ENCODE assay signal across 1 cellular context in genomic region chr5:141778683-141779082, GRCh38.
TF ChIP-seq lines count a peak whose summit lies in the region.

No MANE protein-coding gene starts in this region.

TF ChIP-seq in GM12878, 131 proteins besides CTCF, POLR2A, EP300 and RAD21 (continued from another document):
- TF ChIP-seq, protein P1, sequence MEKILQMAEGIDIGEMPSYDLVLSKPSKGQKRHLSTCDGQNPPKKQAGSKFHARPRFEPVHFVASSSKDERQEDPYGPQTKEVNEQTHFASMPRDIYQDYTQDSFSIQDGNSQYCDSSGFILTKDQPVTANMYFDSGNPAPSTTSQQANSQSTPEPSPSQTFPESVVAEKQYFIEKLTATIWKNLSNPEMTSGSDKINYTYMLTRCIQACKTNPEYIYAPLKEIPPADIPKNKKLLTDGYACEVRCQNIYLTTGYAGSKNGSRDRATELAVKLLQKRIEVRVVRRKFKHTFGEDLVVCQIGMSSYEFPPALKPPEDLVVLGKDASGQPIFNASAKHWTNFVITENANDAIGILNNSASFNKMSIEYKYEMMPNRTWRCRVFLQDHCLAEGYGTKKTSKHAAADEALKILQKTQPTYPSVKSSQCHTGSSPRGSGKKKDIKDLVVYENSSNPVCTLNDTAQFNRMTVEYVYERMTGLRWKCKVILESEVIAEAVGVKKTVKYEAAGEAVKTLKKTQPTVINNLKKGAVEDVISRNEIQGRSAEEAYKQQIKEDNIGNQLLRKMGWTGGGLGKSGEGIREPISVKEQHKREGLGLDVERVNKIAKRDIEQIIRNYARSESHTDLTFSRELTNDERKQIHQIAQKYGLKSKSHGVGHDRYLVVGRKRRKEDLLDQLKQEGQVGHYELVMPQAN (conservative IDR thresholded peaks at IDR 0.05): no peak
- TF ChIP-seq NFYA (IDR thresholded peaks at IDR 0.05; ENCODE audit: borderline replicate concordance, low read depth, low read length) (no peak), EED (IDR thresholded peaks at IDR 0.05; ENCODE audit: low read depth) (no peak)
TF ChIP-seq in GM12878: peak in this region for 0.
